Comparison of ENCODE assay signal across 9 cellular contexts in the genomic region with DNA sequence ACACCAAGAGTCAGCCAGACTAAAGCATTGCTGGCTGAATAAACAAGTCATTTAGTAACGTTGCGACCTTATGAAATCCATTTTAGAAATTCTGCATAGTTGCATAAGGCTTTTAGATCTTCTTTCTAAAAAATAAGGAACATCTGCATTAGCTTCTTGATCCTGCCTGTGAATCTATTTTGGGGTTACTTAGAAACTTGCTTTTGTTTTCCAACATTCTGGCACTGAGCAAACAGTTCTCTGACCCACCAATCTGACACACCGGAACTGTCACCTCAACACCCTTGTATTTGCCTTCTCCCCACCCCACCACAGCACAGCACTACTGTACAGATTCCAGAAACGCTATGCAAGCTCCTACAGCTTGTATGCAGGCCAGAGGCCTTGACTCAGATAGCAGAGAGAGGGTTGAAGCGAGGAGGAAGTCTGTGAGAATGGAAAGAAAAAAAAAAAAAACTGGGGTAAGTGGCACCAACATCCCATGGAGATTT. TPM values are rescaled to one million over a fixed set of nuclear protein-coding genes. Genes with fewer than 3 reads are reported as not detected.
DNase-seq lines count a peak whose midpoint lies in the region; ATAC-seq, FAIRE-seq and TF ChIP-seq lines count a peak whose summit lies in the region.
"Had no signal": no experiment of that assay in that cellular context is flagged by ENCODE, and none has a peak within 500 bp of the region (broad histone marks: within the 10 kb centered on the region; RNA-seq: fewer than 3 reads in every experiment).

No MANE protein-coding gene starts in this region.

- BruUV-seq in HepG2 (replicated peaks; lab: Mats Ljungman, UMichigan) = no TSS peak

- H2AFZ ChIP-seq in HepG2 (ENCODE audit: low read length) = no peak overlapping the region

- H3K4me2 ChIP-seq in HepG2 (ENCODE audit: low read depth, low read length) = peak overlapping the region; percentile 48

- 0 out of 2 replicates have a peak, but pooled peaks have one; percentile 33 for TF ChIP-seq RAD21 in HepG2 (CRISPR knock-in tag; IDR thresholded peaks at IDR 0.05)

- peak in 1 of 2 experiments; percentile 79; a peak in 2 of 4 replicates for TF ChIP-seq EP300 in HepG2 (IDR thresholded peaks at IDR 0.05; ENCODE audit: low read depth in 2 of 2, low read length in 2 of 2)
- TF ChIP-seq EP300 in HepG2 (CRISPR knock-in tag; IDR thresholded peaks at IDR 0.05; ENCODE audit: borderline replicate concordance) = peak; percentile 83
- no peak for TF ChIP-seq EP300 in transverse colon (IDR thresholded peaks at IDR 0.05; ENCODE audit: low read depth)

- WGBS in HepG2 (ENCODE audit: low lambda C conversion rate) = 14% methylated on average over 5 of the region's 5 CpGs
- 27 to 39% methylated on average over 4 to 5 of the region's 5 CpGs for WGBS in transverse colon (ENCODE audit: low coverage in 1 of 2), 2 donors

- no peaks in the 10 kb centered on the region for H4K20me1 ChIP-seq in HepG2 (ENCODE audit: insufficient read depth, low read length)

- H3K4me1 ChIP-seq in HepG2 (ENCODE audit: insufficient read depth, low read length) (peaks cover 68% of the 10 kb centered on the region), transverse colon (peaks cover 0 to 76% (median 32%) of the 10 kb centered on the region in 4 donors)

- H3K27ac ChIP-seq in HepG2 (ENCODE audit: extremely low read length, insufficient read depth, low read length) (peak overlapping the region; percentile 73), transverse colon (peak overlapping the region; percentile 44 to 71 (median 52))

- H3K36me3 ChIP-seq in HepG2 (replicated peaks in 1 of 2; ENCODE audit: control insufficient read depth in 1 of 2, insufficient read depth in 2 of 2, low read length in 2 of 2) = no peaks in the 10 kb centered on the region
- H3K36me3 ChIP-seq in transverse colon = no peaks in the 10 kb centered on the region

- peak; percentile 97 for ATAC-seq in HepG2
- ATAC-seq in GM18861 (IDR thresholded peaks at IDR 0.05; ENCODE audit: unreplicated experiment) = no peak

- CTCF ChIA-PET in HepG2 (lab: Yijun Ruan, JAX; ENCODE audit: low intra/inter-chr PET ratio, low total read pairs) = no interaction called here

- H3K4me3 ChIP-seq in HepG2 (replicated peaks in 1 of 3; ENCODE audit: insufficient read depth in 1 of 3, low read depth in 2 of 3, low read length in 3 of 3) (peak overlapping the region in 1 of 3 experiments; percentile 26; a peak in 1 of 6 replicates), transverse colon (no peak overlapping the region)

- POLR2A ChIA-PET in HepG2 (lab: Yijun Ruan, JAX) = no interaction called here

- in situ Hi-C loops in HepG2 (cut with HindIII; ENCODE audit: extremely low pct_ligation_motif_present, low pct_unique_long_range_greater_than_20kb) (no loop called here), transverse colon (cut with MboI; ENCODE audit: low pct_ligation_motif_present in 1 of 4, low pct_unique_long_range_greater_than_20kb in 1 of 4, low sequenced_read_pairs in 3 of 4) (no loop called here)

- intact Hi-C loops in HepG2 (cut with micrococcal nuclease; ENCODE audit: unreplicated experiment) = loop anchor here (5.0 kb wide), 1 partner anchor 65 kb away; no protein-coding TSS in a partner anchor
- intact Hi-C loops in transverse colon (cut with DNase I; ENCODE audit: low total_unique reads) = loop anchor here (10.0 kb wide), 1 partner anchor 52 kb away; a partner anchor contains a TSS

- H3K27me3 ChIP-seq in HepG2 (ENCODE audit: control insufficient read depth in 1 of 2, insufficient read depth in 2 of 2, low read length in 2 of 2) (no peaks in the 10 kb centered on the region), transverse colon (no peaks in the 10 kb centered on the region)

- TF ChIP-seq POLR2A in HepG2 (IDR thresholded peaks at IDR 0.05; ENCODE audit: insufficient read depth in 1 of 2, low read depth in 2 of 2, low read length in 2 of 2) = no peak
- TF ChIP-seq POLR2A in transverse colon (IDR thresholded peaks at IDR 0.05) = no peak

- peak; percentile 83 for FAIRE-seq in HepG2 (lab: Jason Lieb, UNC)

- peak; percentile 24; the same call in 1 of the 2 replicates for TF ChIP-seq CTCF in HepG2 (CRISPR knock-in tag; IDR thresholded peaks at IDR 0.05)
- TF ChIP-seq CTCF in transverse colon (IDR thresholded peaks at IDR 0.05) = no peak

- H3K79me2 ChIP-seq in HepG2 (ENCODE audit: insufficient read depth, low read length) = peaks cover 18% of the 10 kb centered on the region

- H3K9me3 ChIP-seq in HepG2 (ENCODE audit: low read length) (no peaks in the 10 kb centered on the region), transverse colon (no peaks in the 10 kb centered on the region)

- peak overlapping the region; percentile 54; the same call in 1 of the 2 replicates for H3K9ac ChIP-seq in HepG2 (ENCODE audit: insufficient read depth, low read depth, low read length)

- peak; percentile 21 for DNase-seq in MV-4-11 (lab: John Stamatoyannopoulos, UW)
- DNase-seq in dedifferentiated amniotic fluid mesenchymal stem cell (ENCODE audit: extremely low spot score) = peak; percentile 79
- DNase-seq in HepG2 (ENCODE audit: low spot score) = peak; percentile 92
- no peak for DNase-seq in transverse colon
- DNase-seq in activated CD8-positive, alpha-beta memory T cell treated with anti-CD3 and anti-CD28 coated beads, Interleukin-2, amount 50 U/mL, for 4 hours = no peak
- DNase-seq in NCI-H2227 treated with DMSO at 0.1 percent for 48 hours (lab: John Stamatoyannopoulos, UW) = no peak
- no peak for DNase-seq in NCI-H1930 (lab: John Stamatoyannopoulos, UW)
- DNase-seq: activated effector memory CD4-positive, alpha-beta T cell treated with Interleukin-2 at 50 U/mL for 16 hours had no signal

TF ChIP-seq in HepG2, 621 proteins besides CTCF, POLR2A, EP300 and RAD21 (continues in another document):
- TF ChIP-seq ZFP41 (CRISPR knock-in tag; IDR thresholded peaks at IDR 0.05; ENCODE audit: borderline replicate concordance) (no peak), RBAK (CRISPR knock-in tag; IDR thresholded peaks at IDR 0.05) (no peak), GATA4 (IDR thresholded peaks at IDR 0.05; ENCODE audit: borderline replicate concordance, low read depth) (no peak), U2AF2 (IDR thresholded peaks at IDR 0.05; ENCODE audit: low read depth, low read length) (no peak), ZNF607 (CRISPR knock-in tag; IDR thresholded peaks at IDR 0.05; ENCODE audit: borderline replicate concordance) (peak; percentile 59; the same call in 1 of the 2 replicates), RFXAP (CRISPR knock-in tag; IDR thresholded peaks at IDR 0.05; ENCODE audit: borderline replicate concordance) (no peak), MIER3 (CRISPR knock-in tag; IDR thresholded peaks at IDR 0.05; ENCODE audit: borderline replicate concordance) (peak; percentile 67; the same call in 1 of the 2 replicates)
- TF ChIP-seq, protein P1, sequence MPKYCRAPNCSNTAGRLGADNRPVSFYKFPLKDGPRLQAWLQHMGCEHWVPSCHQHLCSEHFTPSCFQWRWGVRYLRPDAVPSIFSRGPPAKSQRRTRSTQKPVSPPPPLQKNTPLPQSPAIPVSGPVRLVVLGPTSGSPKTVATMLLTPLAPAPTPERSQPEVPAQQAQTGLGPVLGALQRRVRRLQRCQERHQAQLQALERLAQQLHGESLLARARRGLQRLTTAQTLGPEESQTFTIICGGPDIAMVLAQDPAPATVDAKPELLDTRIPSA (CRISPR knock-in tag; IDR thresholded peaks at IDR 0.05; ENCODE audit: borderline replicate concordance) = no peak
- TF ChIP-seq, protein P2, sequence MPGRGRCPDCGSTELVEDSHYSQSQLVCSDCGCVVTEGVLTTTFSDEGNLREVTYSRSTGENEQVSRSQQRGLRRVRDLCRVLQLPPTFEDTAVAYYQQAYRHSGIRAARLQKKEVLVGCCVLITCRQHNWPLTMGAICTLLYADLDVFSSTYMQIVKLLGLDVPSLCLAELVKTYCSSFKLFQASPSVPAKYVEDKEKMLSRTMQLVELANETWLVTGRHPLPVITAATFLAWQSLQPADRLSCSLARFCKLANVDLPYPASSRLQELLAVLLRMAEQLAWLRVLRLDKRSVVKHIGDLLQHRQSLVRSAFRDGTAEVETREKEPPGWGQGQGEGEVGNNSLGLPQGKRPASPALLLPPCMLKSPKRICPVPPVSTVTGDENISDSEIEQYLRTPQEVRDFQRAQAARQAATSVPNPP (CRISPR knock-in tag; IDR thresholded peaks at IDR 0.05) = no peak

RNA-seq across cellular contexts. Expression of a gene that starts 55.0 kb away (rescaled TPM):
- total RNA-seq in HepG2 (2016; rRNA removed; fragmentation: Illumina TruSeq; extraction: Trizol) = 37.2 and 48.3 TPM in 2 replicates
- total RNA-seq in HepG2 (2016; cell fraction: cytosol; rRNA removed; fragmentation: Illumina TruSeq; extraction: Trizol; ENCODE audit: low read depth) = 12.1 and 13.7 TPM in 2 replicates
- 35.4 and 47.0 TPM in 2 replicates for total RNA-seq in HepG2 (2016; cell fraction: insoluble cytoplasmic fraction; rRNA removed; fragmentation: Illumina TruSeq; extraction: Trizol)
- total RNA-seq in HepG2 (2016; cell fraction: membrane; rRNA removed; fragmentation: Illumina TruSeq; extraction: Trizol) = 23.2 and 29.0 TPM in 2 replicates
- total RNA-seq in HepG2 (2016; cell fraction: nucleus; rRNA removed; fragmentation: Illumina TruSeq; extraction: Trizol) = 37.1 and 42.5 TPM in 2 replicates
- 19.5 and 21.1 TPM in 2 replicates for polyA plus RNA-seq in HepG2 (2011; rRNA removed)
- polyA plus RNA-seq in HepG2 (2011; cell fraction: cytosol; rRNA removed) = 14.7 and 19.5 TPM in 2 replicates
- polyA plus RNA-seq in HepG2 (2011; cell fraction: nucleus; rRNA removed) = 16.8 and 17.7 TPM in 2 replicates
- 17.5 and 22.9 TPM in 2 replicates for polyA plus RNA-seq in HepG2 (2012)
- polyA plus RNA-seq in HepG2 (2016; cell fraction: cytosol; fragmentation: Illumina TruSeq; extraction: Trizol; ENCODE audit: low read depth) = 12.4 and 13.8 TPM in 2 replicates
- polyA plus RNA-seq in HepG2 (2016; cell fraction: insoluble cytoplasmic fraction; fragmentation: Illumina TruSeq; extraction: Trizol; ENCODE audit: low read depth) = 33.5 and 35.2 TPM in 2 replicates
- polyA plus RNA-seq in HepG2 (2016; cell fraction: membrane; fragmentation: Illumina TruSeq; extraction: Trizol; ENCODE audit: low read depth) = 17.4 and 21.2 TPM in 2 replicates
- polyA plus RNA-seq in HepG2 (2016; cell fraction: nucleus; fragmentation: Illumina TruSeq; extraction: Trizol; ENCODE audit: insufficient read depth, low read depth) = 32.6 and 33.2 TPM in 2 replicates
- 22.0 and 49.6 TPM in 2 replicates for polyA minus RNA-seq in HepG2 (2011; rRNA and poly(A)+ RNA removed; ENCODE audit: low replicate concordance)
- polyA minus RNA-seq in HepG2 (2011; cell fraction: cytosol; rRNA and poly(A)+ RNA removed) = 22.4 TPM in 2 replicates
- polyA minus RNA-seq in HepG2 (2011; cell fraction: nucleus; rRNA and poly(A)+ RNA removed) = 55.1 and 57.9 TPM in 2 replicates
- total RNA-seq in transverse colon = 10 to 100 TPM; 36.3 to 47.5 (median 38.1) TPM

Comparison
In these comparisons a context has a peak if more than half of its experiments do, and no peak if none do; other contexts are left out.
1. DNase-seq: peak in MV-4-11 (single experiment), dedifferentiated amniotic fluid mesenchymal stem cell (single experiment) and HepG2 (single experiment); none in transverse colon (single experiment), activated CD8-positive, alpha-beta memory T cell treated with anti-CD3 and anti-CD28 coated beads, Interleukin-2, amount 50 U/mL, for 4 hours (single experiment), NCI-H2227 treated with DMSO at 0.1 percent for 48 hours (single experiment) and NCI-H1930 (0 of 2).